ENCODE assay signal across 27 cellular contexts in genomic region chr11:118656563-118657165, GRCh38. TPM values are rescaled to one million over a fixed set of nuclear protein-coding genes. Genes with fewer than 3 reads are reported as not detected.
A peak's percentile ranks its signal among the peaks of the same experiment; 100 is the strongest.
DNase-seq lines count a peak whose midpoint lies in the region; FAIRE-seq and TF ChIP-seq lines count a peak whose summit lies in the region.
"Had no signal": no experiment of that assay in that cellular context is flagged by ENCODE, and none has a peak within 500 bp of the region (broad histone marks: within the 10 kb centered on the region; RNA-seq: fewer than 3 reads in every experiment).

No MANE protein-coding gene starts in this region.

- H3K4me1 ChIP-seq in subcutaneous abdominal adipose tissue (ENCODE audit: control insufficient read depth in 5 of 5, insufficient read depth in 5 of 5, low read length in 5 of 5), result peaks cover 4 to 31% (median 26%) of the 10 kb centered on the region in 5 donors

- peaks cover 11 to 64% (median 60%) of the 10 kb centered on the region in 5 donors for H3K36me3 ChIP-seq in subcutaneous abdominal adipose tissue (ENCODE audit: control insufficient read depth in 5 of 5, insufficient read depth in 5 of 5, low read length in 5 of 5)

- H3K27me3 Mint-ChIP-seq in brain, result no peaks in the 10 kb centered on the region

- DNase-seq in activated effector memory CD4-positive, alpha-beta T cell treated with anti-CD3 and anti-CD28 coated beads, Interleukin-2, amount 50 U/mL, for 16 hours, result peak; percentile 47
- no peak for DNase-seq in activated effector memory CD4-positive, alpha-beta T cell treated with Interleukin-2 at 50 U/mL for 16 hours
- DNase-seq in medulla oblongata (ENCODE audit: extremely low spot score) (peak; percentile 23), SW480 (ENCODE audit: low spot score) (no peak), H54 (ENCODE audit: insufficient read length, low spot score) (no peak)
- DNase-seq in activated CD4-positive, alpha-beta T cell treated with anti-CD3 and anti-CD28 coated beads for 4 hours, result no peak
- DNase-seq: Calu3; DND-41; H9; IMR-90; KG1; MG63; NCI-H146; NCI-H1930; NCI-H2107; NCI-H446 treated with DMSO at 0.1 percent for 48 hours; NCI-H526; NCI-H82; NK-92 treated with Interleukin-12 subunit alpha and Interleukin-12 subunit beta, amount 100 ng/mL, for 24 hours; PC-3 had no signal

- no peak for TF ChIP-seq CTCF in brain (conservative IDR thresholded peaks at IDR 0.05)

- TF ChIP-seq POLR2A in H54 (IDR thresholded peaks at IDR 0.05; ENCODE audit: low read depth, low read length), result no peak

- no peak for FAIRE-seq in H54 (lab: Jason Lieb, UNC)
- FAIRE-seq: GM12892, GM19239 had no signal

- no peaks in the 10 kb centered on the region for H3K27me3 ChIP-seq in subcutaneous abdominal adipose tissue (ENCODE audit: control insufficient read depth in 5 of 5, insufficient read depth in 4 of 5, low read length in 5 of 5)
- H3K27me3 ChIP-seq: MG63, SJSA1 had no signal

- peaks cover 36% of the 10 kb centered on the region for H3K36me3 Mint-ChIP-seq in brain

- no peak overlapping the region for H3K4me3 ChIP-seq in subcutaneous abdominal adipose tissue (ENCODE audit: low read depth in 1 of 5, low read length in 5 of 5)
- H3K4me3 ChIP-seq: GM23248, MG63, SJSA1 had no signal

- peak overlapping the region; percentile 80 for H3K27ac ChIP-seq in subcutaneous abdominal adipose tissue (ENCODE audit: low read depth, low read length)
- H3K27ac ChIP-seq: GM23248, SJSA1 had no signal

- peak overlapping the region; percentile 56 to 98 (median 87) for H3K27ac Mint-ChIP-seq in brain

- H3K9me3 ChIP-seq in subcutaneous abdominal adipose tissue (ENCODE audit: control insufficient read depth in 5 of 5, low read length in 5 of 5), result no peaks in the 10 kb centered on the region
- H3K9me3 ChIP-seq: MG63, SJSA1 had no signal

- no peak overlapping the region for H3K9ac ChIP-seq in subcutaneous abdominal adipose tissue (ENCODE audit: low read length in 5 of 5)
- H3K9ac ChIP-seq: GM23248 had no signal

- peaks cover 44% of the 10 kb centered on the region for H3K4me1 Mint-ChIP-seq in brain

- H3K9me3 Mint-ChIP-seq in brain, result peaks cover 0 to 2% (median 0%) of the 10 kb centered on the region in 5 experiments
- H3K9me3 Mint-ChIP-seq: H9 had no signal

- no peak overlapping the region for H3K4me3 Mint-ChIP-seq in brain
- H3K4me3 Mint-ChIP-seq: H9 had no signal

RNA-seq across cellular contexts. Expression of gene TREH, which starts 22.8 kb away (rescaled TPM):
- not detected for polyA plus RNA-seq in brain (ENCODE audit: insufficient read depth, low read depth, low replicate concordance)
- polyA plus RNA-seq: BJ, IMR-90 had no signal

RNA-seq across cellular contexts. Expression of gene PHLDB1, which starts 49.2 kb away (rescaled TPM):
- polyA plus RNA-seq in brain (ENCODE audit: insufficient read depth, low read depth, low replicate concordance), result 85.1 TPM

Comparison
In these comparisons a context has a peak if more than half of its experiments do, and no peak if none do; other contexts are left out.
1. DNase-seq: peak in activated effector memory CD4-positive, alpha-beta T cell treated with anti-CD3 and anti-CD28 coated beads, Interleukin-2, amount 50 U/mL, for 16 hours (single experiment) and medulla oblongata (single experiment); none in activated effector memory CD4-positive, alpha-beta T cell treated with Interleukin-2 at 50 U/mL for 16 hours (single experiment), SW480 (single experiment), activated CD4-positive, alpha-beta T cell treated with anti-CD3 and anti-CD28 coated beads for 4 hours (0 of 2) and H54 (single experiment).